Comparison of ENCODE assay signal across 34 cellular contexts in the genomic region with DNA sequence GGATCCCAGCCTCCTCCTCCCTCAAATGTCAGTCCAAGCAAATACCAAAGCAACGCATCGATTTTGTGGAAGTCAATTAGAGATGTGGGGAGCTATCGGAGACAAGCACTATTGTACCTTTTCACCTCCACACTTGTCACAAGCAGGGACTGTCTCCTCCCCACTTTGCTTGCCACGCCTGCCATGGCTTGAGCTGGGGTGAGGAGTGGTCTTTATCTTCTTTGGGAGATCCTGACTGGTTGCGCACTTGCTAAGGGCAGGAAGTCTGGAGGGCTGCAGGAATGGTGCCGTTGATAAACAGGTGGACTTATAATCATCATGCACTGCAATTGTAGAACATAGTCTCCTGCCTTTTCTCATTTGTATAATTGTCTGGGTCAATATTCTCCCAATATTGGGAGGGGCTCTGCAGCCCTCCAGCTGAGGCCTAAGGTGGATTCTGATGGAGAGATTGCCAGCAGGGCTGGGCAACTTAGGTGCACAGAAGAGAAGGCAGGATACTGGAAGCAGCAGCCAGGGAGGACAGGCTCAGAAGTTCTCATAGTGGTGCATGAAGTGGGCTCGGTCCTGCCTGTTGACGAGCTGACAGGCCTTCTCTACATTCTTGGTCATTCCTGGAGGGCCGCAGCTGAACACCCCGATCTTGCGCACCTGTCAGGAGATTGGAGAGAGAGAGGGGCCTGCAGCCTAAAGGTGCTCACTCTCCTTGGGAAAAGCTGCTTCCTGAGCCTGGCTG. TPM values are rescaled to one million over a fixed set of nuclear protein-coding genes. Genes with fewer than 3 reads are reported as not detected.
"Had no signal": no experiment of that assay in that cellular context is flagged by ENCODE, and none has a peak within 500 bp of the region (broad histone marks: within the 10 kb centered on the region; RNA-seq: fewer than 3 reads in every experiment).

No MANE protein-coding gene starts in this region.

- H3K27ac ChIP-seq: ascending aorta, cardiac muscle cell, RWPE1, WERI-Rb-1 had no signal

- H3K27ac Mint-ChIP-seq: activated CD4-positive, alpha-beta memory T cell treated with anti-CD3 and anti-CD28 coated beads, Interleukin-2, amount 10 ng/mL, durations not matched to agents 7 days and 5 days; activated naive CD4-positive, alpha-beta T cell treated with anti-CD3 and anti-CD28 coated beads, Interleukin-2, amount 50 U/mL, for 24 hours; activated naive CD8-positive, alpha-beta T cell treated with anti-CD3 and anti-CD28 coated beads, Interleukin-2, amount 10 ng/mL, durations not matched to agents 7 days and 5 days had no signal

- ATAC-seq: PC-3, Right ventricle myocardium inferior had no signal

- H3K4me3 ChIP-seq: ascending aorta, cardiac muscle cell had no signal

- DNase-seq: activated CD4-positive, alpha-beta memory T cell treated with anti-CD3 and anti-CD28 coated beads, Interleukin-2, amount 10 ng/mL, durations not matched to agents 7 days and 5 days; activated CD4-positive, alpha-beta T cell treated with anti-CD3 and anti-CD28 coated beads for 1 hour; activated CD4-positive, alpha-beta T cell treated with anti-CD3 and anti-CD28 coated beads for 48 hours; activated CD4-positive, CD25-positive, alpha-beta regulatory T cell; activated gamma-delta T cell; activated naive CD4-positive, alpha-beta T cell treated with Interleukin-2 at 50 U/mL for 16 hours; activated naive CD8-positive, alpha-beta T cell treated with anti-CD3 and anti-CD28 coated beads, Interleukin-2, amount 10 ng/mL, durations not matched to agents 7 days and 5 days; amygdala; NCI-H1048; NCI-H1105 treated with DMSO at 0.1 percent for 48 hours; NCI-H1436; NCI-H1694; NCI-H1930; NCI-H2081 treated with DMSO at 0.1 percent for 48 hours; NCI-H345; NCI-H526; NCI-H748 treated with DMSO at 0.1 percent for 48 hours; NK-92 treated with Interleukin-12 subunit alpha and Interleukin-12 subunit beta, amount 100 ng/mL, for 24 hours; PC-3; SIG-M5; SW 1271; T-helper 1 cell; T-helper 2 cell; T-helper 9 cell had no signal

- H3K36me3 ChIP-seq: ascending aorta, cardiac muscle cell, WERI-Rb-1 had no signal

- H3K9me3 ChIP-seq: ascending aorta had no signal

- H3K4me1 ChIP-seq: ascending aorta had no signal

- H3K4me1 Mint-ChIP-seq: activated CD4-positive, alpha-beta memory T cell treated with anti-CD3 and anti-CD28 coated beads, Interleukin-2, amount 10 ng/mL, durations not matched to agents 7 days and 5 days; activated naive CD4-positive, alpha-beta T cell treated with anti-CD3 and anti-CD28 coated beads, Interleukin-2, amount 50 U/mL, for 24 hours; activated naive CD8-positive, alpha-beta T cell treated with anti-CD3 and anti-CD28 coated beads, Interleukin-2, amount 10 ng/mL, durations not matched to agents 7 days and 5 days had no signal

- H3K36me3 Mint-ChIP-seq: activated naive CD4-positive, alpha-beta T cell treated with anti-CD3 and anti-CD28 coated beads, Interleukin-2, amount 50 U/mL, for 24 hours; activated naive CD8-positive, alpha-beta T cell treated with anti-CD3 and anti-CD28 coated beads, Interleukin-2, amount 10 ng/mL, durations not matched to agents 7 days and 5 days had no signal

- H3K9me3 Mint-ChIP-seq: activated CD4-positive, alpha-beta memory T cell treated with anti-CD3 and anti-CD28 coated beads, Interleukin-2, amount 10 ng/mL, durations not matched to agents 7 days and 5 days; activated naive CD4-positive, alpha-beta T cell treated with anti-CD3 and anti-CD28 coated beads, Interleukin-2, amount 50 U/mL, for 24 hours; activated naive CD8-positive, alpha-beta T cell treated with anti-CD3 and anti-CD28 coated beads, Interleukin-2, amount 10 ng/mL, durations not matched to agents 7 days and 5 days had no signal

- H3K4me3 Mint-ChIP-seq: activated CD4-positive, alpha-beta memory T cell treated with anti-CD3 and anti-CD28 coated beads, Interleukin-2, amount 10 ng/mL, durations not matched to agents 7 days and 5 days; activated naive CD4-positive, alpha-beta T cell treated with anti-CD3 and anti-CD28 coated beads, Interleukin-2, amount 50 U/mL, for 24 hours; activated naive CD8-positive, alpha-beta T cell treated with anti-CD3 and anti-CD28 coated beads, Interleukin-2, amount 10 ng/mL, durations not matched to agents 7 days and 5 days had no signal

- H3K27me3 ChIP-seq: ascending aorta had no signal

RNA-seq across cellular contexts. Expression of a gene that starts 20.2 kb away (rescaled TPM):
- total RNA-seq: activated naive CD8-positive, alpha-beta T cell treated with anti-CD3 and anti-CD28 coated beads, Interleukin-2, amount 10 ng/mL, durations not matched to agents 7 days and 5 days; M059J; PC-3 had no signal

RNA-seq across cellular contexts. Expression of a gene that starts 20.3 kb away (rescaled TPM):
- total RNA-seq: activated CD4-positive, alpha-beta memory T cell treated with anti-CD3 and anti-CD28 coated beads, Interleukin-2, amount 10 ng/mL, durations not matched to agents 7 days and 5 days; activated CD8-positive, alpha-beta memory T cell treated with anti-CD3 and anti-CD28 coated beads for 36 hours; activated naive CD8-positive, alpha-beta T cell treated with anti-CD3 and anti-CD28 coated beads, Interleukin-2, amount 10 ng/mL, durations not matched to agents 7 days and 5 days; cardiac muscle cell; NCI-H460; PC-3; Right ventricle myocardium inferior; SK-MEL-5 had no signal
- polyA plus RNA-seq: cardiac muscle cell had no signal

RNA-seq across cellular contexts. Expression of a gene that starts 35.9 kb away (rescaled TPM):
- total RNA-seq: activated CD4-positive, alpha-beta memory T cell treated with anti-CD3 and anti-CD28 coated beads, Interleukin-2, amount 10 ng/mL, durations not matched to agents 7 days and 5 days; activated CD8-positive, alpha-beta memory T cell treated with anti-CD3 and anti-CD28 coated beads for 36 hours; M059J; PC-3; SK-MEL-5 had no signal
- polyA plus RNA-seq: cardiac muscle cell had no signal

RNA-seq across cellular contexts. Expression of a gene that starts 36.0 kb away (rescaled TPM):
- total RNA-seq: activated naive CD8-positive, alpha-beta T cell treated with anti-CD3 and anti-CD28 coated beads, Interleukin-2, amount 10 ng/mL, durations not matched to agents 7 days and 5 days; M059J; NCI-H460; PC-3; SK-MEL-5 had no signal
